ENCODE assay signal across 8 cellular contexts in the genomic region with DNA sequence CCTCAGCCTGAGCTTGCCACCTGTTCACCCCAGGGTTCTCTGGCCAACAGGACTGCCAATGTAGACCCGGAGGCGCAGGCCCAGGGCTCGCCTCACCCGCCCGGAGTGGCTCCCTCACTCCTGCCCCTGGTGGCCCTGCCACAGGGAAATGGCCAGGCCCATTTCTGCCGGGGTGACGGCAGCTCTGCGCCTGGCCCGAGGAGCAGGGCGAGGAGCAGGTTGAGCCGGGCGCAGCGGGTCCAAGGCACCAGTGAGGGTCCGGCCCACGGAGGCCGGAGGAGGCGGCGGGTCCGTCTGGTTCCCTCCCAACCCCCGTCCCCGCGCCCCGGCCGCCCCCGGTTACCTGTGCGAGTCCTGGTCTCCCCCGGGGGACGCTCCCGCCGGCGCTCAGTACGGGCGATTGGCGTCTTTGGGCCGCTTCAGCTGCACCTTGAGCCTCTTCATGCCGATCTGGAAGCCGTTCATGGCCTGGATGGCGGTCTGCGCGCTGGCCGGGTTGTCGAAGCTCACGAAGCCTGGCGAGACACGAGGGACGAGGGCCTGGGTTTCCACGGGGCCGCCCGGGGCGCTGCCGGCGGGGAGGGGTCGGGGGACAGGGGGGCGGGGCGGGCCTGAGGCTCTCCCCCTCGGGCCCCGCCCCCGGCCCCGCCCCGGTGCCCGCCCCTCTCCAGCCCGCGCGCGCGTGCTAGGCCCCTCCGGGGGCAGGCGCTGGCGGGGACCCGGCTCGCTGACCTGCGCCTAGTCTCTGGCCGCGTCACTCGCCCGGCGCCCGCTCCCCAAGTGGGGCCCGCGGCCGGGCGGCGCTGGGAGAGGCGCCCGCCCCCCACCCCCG.
DNase-seq lines count a peak whose midpoint lies in the region; ATAC-seq and TF ChIP-seq lines count a peak whose summit lies in the region.

No MANE protein-coding gene starts in this region.

- peak overlapping the region; percentile 34; the same call in 1 of the 2 replicates for H3K4me3 ChIP-seq in GM12865 (ENCODE audit: low read depth, low read length)
- peak overlapping the region; percentile 17 for H3K4me3 ChIP-seq in fibroblast of pulmonary artery (replicated peaks; ENCODE audit: low read depth, low read length)
- no peak overlapping the region for H3K4me3 ChIP-seq in SJCRH30

- H3K36me3 ChIP-seq in SJCRH30 = no peaks in the 10 kb centered on the region

- H3K4me1 ChIP-seq in SJCRH30 = no peaks in the 10 kb centered on the region

- ATAC-seq in HG03342 (IDR thresholded peaks at IDR 0.05; ENCODE audit: unreplicated experiment) = no peak
- no peak for ATAC-seq in GM21390 (IDR thresholded peaks at IDR 0.05; ENCODE audit: unreplicated experiment)

- H3K27me3 ChIP-seq in SJCRH30 = no peaks in the 10 kb centered on the region

- DNase-seq in GM12865 (ENCODE audit: low read depth) (peak; percentile 11), NCI-H146 treated with DMSO at 0.1 percent for 48 hours (lab: John Stamatoyannopoulos, UW; ENCODE audit: unreplicated experiment) (peak; percentile 69), fibroblast of pulmonary artery (ENCODE audit: low read depth) (no peak), retina (peak; percentile 43), SJCRH30 (no peak), OCI-M1 (lab: John Stamatoyannopoulos, UW) (no peak)

- no peak for TF ChIP-seq CTCF in GM12865 (IDR thresholded peaks at IDR 0.05; ENCODE audit: insufficient read depth, low read depth, low read length, missing control alignments)
- TF ChIP-seq CTCF in fibroblast of pulmonary artery (IDR thresholded peaks at IDR 0.05; ENCODE audit: low read length, missing control alignments) = no peak

- no peaks in the 10 kb centered on the region for H3K9me3 ChIP-seq in SJCRH30 (replicated peaks)

- no peak overlapping the region for H3K27ac ChIP-seq in SJCRH30

Comparison
In these comparisons a context has a peak if more than half of its experiments do, and no peak if none do; other contexts are left out.
1. DNase-seq: peak in GM12865 (single experiment), NCI-H146 treated with DMSO at 0.1 percent for 48 hours (single experiment) and retina (single experiment); none in fibroblast of pulmonary artery (single experiment), SJCRH30 (0 of 2) and OCI-M1 (single experiment).